ENCODE assay signal across 8 cellular contexts in the genomic region with DNA sequence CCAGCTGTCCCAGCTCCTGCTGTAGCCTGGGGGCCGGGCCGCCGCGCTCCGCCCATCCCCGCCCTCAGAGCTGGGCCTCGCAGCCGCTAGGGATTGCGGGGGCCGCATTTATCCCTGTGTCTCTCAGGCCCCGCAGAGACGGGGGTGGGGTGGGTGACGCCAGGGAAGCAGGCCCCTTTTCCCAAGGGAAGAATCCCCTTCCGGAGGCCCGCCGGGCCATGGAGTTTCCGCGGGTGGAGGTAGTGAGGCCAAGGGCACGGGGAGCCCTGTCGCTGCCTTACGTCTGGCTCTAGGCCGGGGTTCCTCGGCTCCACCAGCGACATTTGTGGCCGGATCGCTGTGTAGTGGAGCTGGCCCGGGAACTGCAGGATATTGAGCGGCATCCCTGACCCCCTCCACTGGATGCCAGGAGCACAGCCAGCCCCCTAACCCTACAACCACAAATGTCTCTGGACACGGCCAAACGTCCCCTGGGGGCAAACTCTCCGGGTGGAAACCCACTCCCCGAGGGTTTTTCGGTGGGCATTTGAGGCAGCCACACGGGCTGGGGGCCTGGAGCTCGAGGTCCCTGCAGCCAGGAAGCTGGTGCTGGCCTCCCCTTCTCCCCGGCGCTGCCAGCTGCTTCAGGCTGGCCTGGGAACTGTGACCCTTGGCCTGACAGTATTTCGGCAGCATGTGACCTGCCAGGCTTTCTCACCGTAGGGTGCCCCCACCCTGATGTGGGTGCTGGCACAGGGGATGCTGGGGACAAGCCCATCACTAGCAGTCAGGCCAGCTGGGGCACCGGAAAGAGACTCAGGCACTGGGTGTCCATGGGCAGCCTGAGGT. TPM values are rescaled to one million over a fixed set of nuclear protein-coding genes. Genes with fewer than 3 reads are reported as not detected.
A peak's percentile ranks its signal among the peaks of the same experiment; 100 is the strongest.
DNase-seq lines count a peak whose midpoint lies in the region; ATAC-seq and TF ChIP-seq lines count a peak whose summit lies in the region.

No MANE protein-coding gene starts in this region.

- TF ChIP-seq POLR2A in GM18526 (IDR thresholded peaks at IDR 0.05; ENCODE audit: extremely low read depth, insufficient read length) = peak; percentile 30

- peak; percentile 89 for DNase-seq in Ammon's horn (ENCODE audit: low spot score)
- DNase-seq in NCI-H748 (lab: John Stamatoyannopoulos, UW; ENCODE audit: unreplicated experiment) = peak; percentile 84
- DNase-seq in central memory CD4-positive, alpha-beta T cell = peak; percentile 52
- peak in 1 of 2 donors; percentile 92 for DNase-seq in left colon
- DNase-seq in stimulated activated CD8-positive, alpha-beta memory T cell treated with anti-CD3 and anti-CD28 coated beads, Interleukin-12 subunit alpha, Interleukin-12 subunit beta, amount 100 ng/mL, for 24 hours (ENCODE audit: extremely low read depth) = peak; percentile 57
- no peak for DNase-seq in EL

- ATAC-seq in HG03066 (IDR thresholded peaks at IDR 0.05; ENCODE audit: low read depth, unreplicated experiment) (peak; percentile 88), left colon (peak; percentile 48)

- intact Hi-C loops in left colon (cut with DNase I, micrococcal nuclease) = loop anchor here in 1 of 2 donors (5.0 kb wide), 1 partner anchor 77 kb away; no protein-coding TSS in a partner anchor

RNA-seq across cellular contexts. Expression of a gene that starts 12.0 kb away (rescaled TPM):
- total RNA-seq in left colon = 1 to 10 TPM; 1.8 to 7.9 TPM

RNA-seq across cellular contexts. Expression of a gene that starts 22.5 kb away (rescaled TPM):
- 100 to 1,000 TPM; 155 to 161 TPM for total RNA-seq in left colon
